Comparison of ENCODE assay signal across 11 cellular contexts in the genomic region with DNA sequence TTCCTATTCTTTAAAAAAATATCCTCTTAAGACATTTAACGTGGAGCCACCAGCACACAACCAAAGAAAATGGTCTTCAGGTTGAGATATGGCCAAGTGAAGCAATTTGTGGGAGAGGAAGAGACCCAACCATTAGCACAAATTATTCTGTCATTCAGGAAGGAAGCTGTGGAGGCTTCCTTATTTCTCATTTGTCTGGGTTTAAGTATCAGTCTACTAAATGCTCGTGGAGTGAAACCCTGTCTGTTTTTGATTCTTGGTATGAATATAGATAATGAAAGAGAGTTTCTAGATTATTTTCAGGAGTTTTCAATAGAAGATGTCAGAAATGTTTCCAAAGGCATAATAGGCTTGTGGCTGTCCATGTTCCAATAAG.
DNase-seq lines count a peak whose midpoint lies in the region; ATAC-seq and TF ChIP-seq lines count a peak whose summit lies in the region.
"Had no signal": no experiment of that assay in that cellular context is flagged by ENCODE, and none has a peak within 500 bp of the region (broad histone marks: within the 10 kb centered on the region; RNA-seq: fewer than 3 reads in every experiment).

No MANE protein-coding gene starts in this region.

- no peaks in the 10 kb centered on the region for H3K9me3 ChIP-seq in OCI-LY7 (ENCODE audit: low read length)
- peaks cover 17% of the 10 kb centered on the region for H3K9me3 ChIP-seq in left ventricle myocardium inferior (replicated peaks)
- H3K9me3 ChIP-seq: prostate gland had no signal

- H3K36me3 Mint-ChIP-seq in activated naive CD4-positive, alpha-beta T cell treated with anti-CD3 and anti-CD28 coated beads, Interleukin-2, amount 50 U/mL, for 72 hours = peaks cover 15 to 18% of the 10 kb centered on the region in 2 donors
- no peaks in the 10 kb centered on the region for H3K36me3 Mint-ChIP-seq in type B pancreatic cell

- H3K27ac ChIP-seq in OCI-LY7 (ENCODE audit: low read depth, low read length, poor library complexity, severe bottlenecking) (no peak overlapping the region), left ventricle myocardium inferior (replicated peaks) (peak overlapping the region; percentile 52)
- H3K27ac ChIP-seq: prostate gland had no signal

- peaks cover 12 to 15% of the 10 kb centered on the region in 2 donors for H3K9me3 Mint-ChIP-seq in activated naive CD4-positive, alpha-beta T cell treated with anti-CD3 and anti-CD28 coated beads, Interleukin-2, amount 50 U/mL, for 72 hours
- peaks cover 5% of the 10 kb centered on the region for H3K9me3 Mint-ChIP-seq in type B pancreatic cell

- intact Hi-C loops in OCI-LY7 (cut with micrococcal nuclease; ENCODE audit: unreplicated experiment) (no loop called here), left ventricle myocardium inferior (cut with micrococcal nuclease) (no loop called here)

- no TSS peak for BruUV-seq in OCI-LY7 (replicated peaks; lab: Mats Ljungman, UMichigan)

- H3K4me2 ChIP-seq in OCI-LY7 (ENCODE audit: low read length) = peak overlapping the region; percentile 15; the same call in 1 of the 2 replicates

- H3K27me3 Mint-ChIP-seq in type B pancreatic cell = no peaks in the 10 kb centered on the region

- H3K27ac Mint-ChIP-seq in activated naive CD4-positive, alpha-beta T cell treated with anti-CD3 and anti-CD28 coated beads, Interleukin-2, amount 50 U/mL, for 72 hours = peak overlapping the region; percentile 21 to 63
- H3K27ac Mint-ChIP-seq in type B pancreatic cell = peak overlapping the region; percentile 67

- DNase-seq in activated naive CD4-positive, alpha-beta T cell treated with anti-CD3 and anti-CD28 coated beads, Interleukin-2, amount 50 U/mL, for 72 hours (ENCODE audit: low spot score in 2 of 2) = no peak
- DNase-seq in activated naive CD4-positive, alpha-beta T cell treated with Interleukin-2 at 50 U/mL for 16 hours = no peak
- DNase-seq in OCI-LY7 (ENCODE audit: low spot score) (no peak), left ventricle myocardium inferior (no peak), type B pancreatic cell (ENCODE audit: extremely low spot score, unreplicated experiment) (no peak), kidney glomerular epithelial cell (lab: John Stamatoyannopoulos, UW) (no peak)
- DNase-seq: NCI-H2029 treated with DMSO at 0.1 percent for 48 hours, SHP77 had no signal

- H3K4me1 ChIP-seq in OCI-LY7 (ENCODE audit: insufficient read depth, low read length, poor library complexity, severe bottlenecking) (no peaks in the 10 kb centered on the region), left ventricle myocardium inferior (peaks cover 14% of the 10 kb centered on the region)
- H3K4me1 ChIP-seq: prostate gland had no signal

- no peaks in the 10 kb centered on the region for H3K9me2 ChIP-seq in OCI-LY7 (ENCODE audit: insufficient read depth, low read length)

- H4K20me1 ChIP-seq in OCI-LY7 (ENCODE audit: insufficient read depth, low read length) = no peaks in the 10 kb centered on the region

- no peak overlapping the region for H3K4me3 ChIP-seq in OCI-LY7 (ENCODE audit: low read depth, low read length, poor library complexity, severe bottlenecking)
- no peak overlapping the region for H3K4me3 ChIP-seq in left ventricle myocardium inferior
- H3K4me3 ChIP-seq: prostate gland had no signal

- no peaks in the 10 kb centered on the region for H3K4me1 Mint-ChIP-seq in type B pancreatic cell (ENCODE audit: unreplicated experiment)

- POLR2A ChIA-PET in OCI-LY7 (lab: Charles Lee) = no interaction called here

- ATAC-seq in activated naive CD4-positive, alpha-beta T cell treated with anti-CD3 and anti-CD28 coated beads, Interleukin-2, amount 50 U/mL, for 72 hours = peak in 1 of 2 donors; percentile 74
- ATAC-seq in HG03135 (IDR thresholded peaks at IDR 0.05; ENCODE audit: unreplicated experiment) (no peak), GM21825 (IDR thresholded peaks at IDR 0.05; ENCODE audit: unreplicated experiment) (no peak)

- TF ChIP-seq CTCF in OCI-LY7 (conservative IDR thresholded peaks at IDR 0.05; ENCODE audit: low read length) = no peak
- no peak for TF ChIP-seq CTCF in left ventricle myocardium inferior (IDR thresholded peaks at IDR 0.05; ENCODE audit: borderline replicate concordance)
- TF ChIP-seq CTCF in type B pancreatic cell (conservative IDR thresholded peaks at IDR 0.05) = no peak

- CTCF ChIA-PET in OCI-LY7 (lab: Charles Lee; ENCODE audit: unreplicated experiment) = no interaction called here

- H3K79me2 ChIP-seq in OCI-LY7 (ENCODE audit: insufficient read depth, low read depth, low read length) = no peaks in the 10 kb centered on the region

- H2AFZ ChIP-seq in OCI-LY7 (ENCODE audit: low read length) = no peak overlapping the region

- no peaks in the 10 kb centered on the region for H3K27me3 ChIP-seq in left ventricle myocardium inferior (ENCODE audit: low read depth)

- no peak overlapping the region for H3K4me3 Mint-ChIP-seq in type B pancreatic cell

- no peaks in the 10 kb centered on the region for H3K36me3 ChIP-seq in OCI-LY7 (ENCODE audit: insufficient read depth, low read length)
- H3K36me3 ChIP-seq in left ventricle myocardium inferior = no peaks in the 10 kb centered on the region
- H3K36me3 ChIP-seq: prostate gland had no signal
